15 cellular contexts compared by ENCODE assay signal in the genomic region with DNA sequence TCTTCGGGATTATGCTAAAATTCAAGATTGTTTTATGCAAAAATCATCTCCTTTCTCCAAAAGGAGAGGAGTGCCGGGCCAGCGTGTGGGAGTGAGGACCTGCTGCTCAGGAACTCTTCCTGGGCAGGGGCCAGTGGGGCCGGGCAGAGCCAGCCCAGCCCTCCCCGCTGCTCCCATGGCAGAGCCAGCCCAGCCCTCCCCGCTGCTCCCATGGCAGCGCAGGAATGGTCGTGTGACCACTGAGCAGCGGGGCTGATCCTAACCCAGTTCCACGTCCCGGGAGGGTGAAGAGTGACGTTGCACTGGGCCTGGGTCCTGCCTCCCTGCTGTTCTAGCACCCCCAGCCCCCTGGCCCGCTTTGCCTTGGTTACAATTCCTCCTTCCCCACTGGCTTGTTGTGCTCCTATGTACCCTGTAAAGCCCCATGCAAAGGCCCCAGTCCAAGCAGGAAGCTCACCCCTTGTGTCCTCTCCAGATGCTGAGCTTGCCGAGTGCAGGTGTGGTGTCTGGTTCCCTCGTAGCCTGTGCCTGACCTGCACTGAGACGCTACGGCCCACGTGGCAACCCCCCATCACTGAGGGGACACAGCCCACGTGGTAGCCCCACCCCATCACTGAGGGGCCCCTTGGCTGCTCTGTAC. TPM values are rescaled to one million over a fixed set of nuclear protein-coding genes. Genes with fewer than 3 reads are reported as not detected.
DNase-seq lines count a peak whose midpoint lies in the region; ATAC-seq, FAIRE-seq and TF ChIP-seq lines count a peak whose summit lies in the region.
"Had no signal": no experiment of that assay in that cellular context is flagged by ENCODE, and none has a peak within 500 bp of the region (broad histone marks: within the 10 kb centered on the region; RNA-seq: fewer than 3 reads in every experiment).

No MANE protein-coding gene starts in this region.

- no peaks in the 10 kb centered on the region for H4K20me1 ChIP-seq in K562 (replicated peaks; ENCODE audit: control insufficient read depth, insufficient read depth, low read length)

- no peak for TF ChIP-seq POLR2A in GM12891 (IDR thresholded peaks at IDR 0.05; ENCODE audit: low read depth, low read length)
- TF ChIP-seq POLR2A in K562 (conservative IDR thresholded peaks at IDR 0.05), result no peak

- FAIRE-seq in GM12891 (lab: Jason Lieb, UNC) (no peak), K562 (lab: Jason Lieb, UNC) (no peak)
- FAIRE-seq: bronchial epithelial cell, TTC549 had no signal

- in situ Hi-C loops in K562 (cut with MboI), result no loop called here

- H3K4me1 ChIP-seq in BE2C (peaks cover 6% of the 10 kb centered on the region), K562 (replicated peaks in 1 of 2; ENCODE audit: control insufficient read depth in 2 of 2, insufficient read depth in 2 of 2, low read length in 2 of 2) (peaks cover under 1 to 63% of the 10 kb centered on the region in 2 experiments; a peak in 3 of 5 replicates), mucosa of descending colon (ENCODE audit: low read depth) (peaks cover 36% of the 10 kb centered on the region)
- H3K4me1 ChIP-seq: SJCRH30 had no signal

- CTCF ChIA-PET in K562 (lab: Yijun Ruan, JAX; ENCODE audit: low intra/inter-chr PET ratio), result no interaction called here

- no peak for TF ChIP-seq EP300 in K562 (IDR thresholded peaks at IDR 0.05; ENCODE audit: low read length)

- peak overlapping the region in 1 of 2 experiments; percentile 3; a peak in 2 of 4 replicates for H3K9ac ChIP-seq in K562 (ENCODE audit: insufficient read depth in 1 of 2, low read depth in 2 of 2, low read length in 2 of 2)

- H3K4me3 ChIP-seq in BE2C (ENCODE audit: low read depth, low read length) (no peak overlapping the region), K562 (no peak overlapping the region), mucosa of descending colon (no peak overlapping the region)
- H3K4me3 ChIP-seq: SJCRH30 had no signal

- H3K79me2 ChIP-seq in K562 (ENCODE audit: control insufficient read depth, insufficient read depth, low read length), result no peaks in the 10 kb centered on the region

- ATAC-seq in K562 (no peak), mucosa of descending colon (peak; percentile 54), GM21723 (IDR thresholded peaks at IDR 0.05; ENCODE audit: unreplicated experiment) (no peak)

- no peak for TF ChIP-seq RAD21 in K562 (CRISPR knock-in tag; conservative IDR thresholded peaks at IDR 0.05 in 1 of 2, IDR thresholded peaks at IDR 0.05 in 1 of 2)

- no peaks in the 10 kb centered on the region for H3K9me1 ChIP-seq in K562 (ENCODE audit: control insufficient read depth, insufficient read depth, low read length)

- TF ChIP-seq CTCF in BE2C (IDR thresholded peaks at IDR 0.05; ENCODE audit: low read depth, low read length) (no peak), K562 (IDR thresholded peaks at IDR 0.05 in 2 of 3, conservative IDR thresholded peaks at IDR 0.05 in 1 of 3; ENCODE audit: insufficient read depth in 2 of 3, low read depth in 1 of 3, low read length in 3 of 3) (no peak), mucosa of descending colon (IDR thresholded peaks at IDR 0.05) (no peak)

- DNase-seq in BE2C, result peak; percentile 7
- peak; percentile 21 for DNase-seq in GM12891 (ENCODE audit: insufficient read length, low spot score)
- no peak for DNase-seq in K562 (ENCODE audit: extremely low read depth in 1 of 4, low spot score in 3 of 4)
- peak; percentile 67 to 77 (median 68) for DNase-seq in mucosa of descending colon
- no peak for DNase-seq in DMS153 treated with DMSO at 0.1 percent for 48 hours (lab: John Stamatoyannopoulos, UW; ENCODE audit: unreplicated experiment)
- no peak for DNase-seq in COR-L47 (lab: John Stamatoyannopoulos, UW)
- DNase-seq in NCI-H774 (lab: John Stamatoyannopoulos, UW), result no peak
- DNase-seq: activated naive CD8-positive, alpha-beta T cell treated with anti-CD3 and anti-CD28 coated beads for 36 hours; foreskin fibroblast had no signal

- WGBS in K562 (ENCODE audit: insufficient coverage, low coverage, missing lambda C conversion rate), result 71% methylated on average over 15 of the region's 19 CpGs

- no TSS peak for BruUV-seq in K562 (replicated peaks; lab: Mats Ljungman, UMichigan)

- intact Hi-C loops in K562 (cut with micrococcal nuclease) (no loop called here), mucosa of descending colon (cut with DNase I, micrococcal nuclease) (no loop called here)

- H3K36me3 ChIP-seq in BE2C (no peaks in the 10 kb centered on the region), K562 (ENCODE audit: control insufficient read depth, insufficient read depth, low read length) (no peaks in the 10 kb centered on the region), mucosa of descending colon (ENCODE audit: low read depth) (peaks cover 3% of the 10 kb centered on the region)
- H3K36me3 ChIP-seq: neutrophil, SJCRH30 had no signal

- H3K9me3 ChIP-seq in BE2C (no peaks in the 10 kb centered on the region; the same call in 1 of the 2 replicates), K562 (replicated peaks; ENCODE audit: control insufficient read depth, insufficient read depth, low read depth, low read length) (no peaks in the 10 kb centered on the region), mucosa of descending colon (no peaks in the 10 kb centered on the region)
- H3K9me3 ChIP-seq: neutrophil, SJCRH30 had no signal

- no peak overlapping the region for H3K4me2 ChIP-seq in K562 (ENCODE audit: insufficient read depth, low read length)

- H3K27me3 ChIP-seq in BE2C, result no peaks in the 10 kb centered on the region
- no peaks in the 10 kb centered on the region for H3K27me3 ChIP-seq in K562 (ENCODE audit: control insufficient read depth in 2 of 2, insufficient read depth in 2 of 2, low read length in 2 of 2)

- POLR2A ChIA-PET in K562 (lab: Yijun Ruan, JAX), result no interaction called here

- H2AFZ ChIP-seq in K562 (ENCODE audit: low read depth, low read length), result peak overlapping the region; percentile 67; the same call in 1 of the 2 replicates

- no peak overlapping the region for H3K27ac ChIP-seq in K562 (ENCODE audit: extremely low read depth, low read depth, low read length)
- H3K27ac ChIP-seq: neutrophil, SJCRH30 had no signal

TF ChIP-seq in GM12891, 5 proteins besides CTCF, POLR2A, EP300 and RAD21 (continues in another document):
- TF ChIP-seq POU2F2 (IDR thresholded peaks at IDR 0.05; ENCODE audit: low read depth, low read length) (no peak), PAX5 (IDR thresholded peaks at IDR 0.05; ENCODE audit: insufficient read depth, low read length, severe bottlenecking) (no peak), SPI1 (IDR thresholded peaks at IDR 0.05; ENCODE audit: low read depth, low read length) (no peak), POLR2AphosphoS5 (IDR thresholded peaks at IDR 0.05; ENCODE audit: low read depth, low read length) (no peak)

TF ChIP-seq in K562, 482 proteins besides CTCF, POLR2A, EP300 and RAD21 (continues in another document):
- no peak for TF ChIP-seq ETS2 (tag; IDR thresholded peaks at IDR 0.05; ENCODE audit: borderline replicate concordance, poor library complexity, severe bottlenecking)
- TF ChIP-seq U2AF2 (optimal IDR thresholded peaks at IDR 0.05; ENCODE audit: low read depth, low read length), result no peak
- no peak for TF ChIP-seq COPS2 (conservative IDR thresholded peaks at IDR 0.05)
- TF ChIP-seq NCOA2 (IDR thresholded peaks at IDR 0.05; ENCODE audit: partially characterized antibody in 2 of 2), result no peak

RNA-seq across cellular contexts. Expression of gene NEU4, which starts 11.4 kb away (rescaled TPM):
- 8.5 TPM for polyA plus RNA-seq in BE2C (2012; ENCODE audit: insufficient read depth, insufficient read length, low read depth)
- 0.69 TPM for polyA plus RNA-seq in GM12891 (2012; ENCODE audit: low read depth, missing spikeins)
- 1.3 TPM in 1 of 2 replicates, not detected in the other for total RNA-seq in K562 (2011; cell fraction: chromatin; rRNA removed; ENCODE audit: low replicate concordance)
- 0.50 and 0.66 TPM in 2 replicates for total RNA-seq in K562 (2011; cell fraction: nucleolus; rRNA removed)
- total RNA-seq in K562 (2011; cell fraction: nucleoplasm; rRNA removed), result 0.29 and 1.1 TPM in 2 replicates
- total RNA-seq in K562 (2014; rRNA removed), result not detected in 2 replicates
- not detected in 2 replicates for total RNA-seq in K562 (2014; rRNA removed; fragmentation: Illumina TruSeq; extraction: Trizol)
- not detected in 2 replicates for total RNA-seq in K562 (2015; rRNA removed; fragmentation: Illumina TruSeq; extraction: Trizol)
- total RNA-seq in K562 (2021), result 0.38 and 0.40 TPM in 2 replicates
- 0.12 TPM in 1 of 2 replicates, not detected in the other for polyA plus RNA-seq in K562 (2011; rRNA removed)
- 0.12 and 0.21 TPM in 2 replicates for polyA plus RNA-seq in K562 (2011; cell fraction: cytosol; rRNA removed)
- polyA plus RNA-seq in K562 (2011; cell fraction: nucleus; rRNA removed), result 0.14 and 0.65 TPM in 2 replicates
- 0.55 and 1.1 TPM in 2 replicates for polyA plus RNA-seq in K562 (2012)
- not detected in 2 replicates for polyA plus RNA-seq in K562 (2014; fragmentation: Illumina TruSeq; extraction: Trizol)
- not detected for polyA plus RNA-seq in K562 (2014; fragmentation: Nextera tagmentation; extraction: Ambion mirVana)
- 0.01 TPM in 1 of 2 replicates, not detected in the other for polyA plus RNA-seq in K562 (2014; rRNA removed)
- polyA minus RNA-seq in K562 (2011; rRNA and poly(A)+ RNA removed), result not detected in 2 replicates
- polyA minus RNA-seq in K562 (2011; cell fraction: cytosol; rRNA and poly(A)+ RNA removed), result not detected in 2 replicates
- polyA minus RNA-seq in K562 (2011; cell fraction: nucleus; rRNA and poly(A)+ RNA removed), result 0.27 TPM in 1 of 2 replicates, not detected in the other
- total RNA-seq in mucosa of descending colon, result 10 to 100 TPM; 41.4 to 72.5 (median 71.0) TPM
- total RNA-seq: bronchial epithelial cell, HT1080 had no signal

RNA-seq across cellular contexts. Expression of gene GAL3ST2, which starts 20.9 kb away (rescaled TPM):
- polyA plus RNA-seq in BE2C (2012; ENCODE audit: insufficient read depth, insufficient read length, low read depth), result 4.8 TPM
- polyA plus RNA-seq in GM12891 (2012; ENCODE audit: low read depth, missing spikeins), result 0.21 TPM
- total RNA-seq in K562 (2011; cell fraction: chromatin; rRNA removed; ENCODE audit: low replicate concordance), result 0.51 and 1.8 TPM in 2 replicates
- 1.8 and 2.2 TPM in 2 replicates for total RNA-seq in K562 (2011; cell fraction: nucleolus; rRNA removed)
- total RNA-seq in K562 (2011; cell fraction: nucleoplasm; rRNA removed), result 1.1 TPM in 1 of 2 replicates, not detected in the other
- total RNA-seq in K562 (2014; rRNA removed), result 0.61 TPM in 1 of 2 replicates, not detected in the other
- not detected in 2 replicates for total RNA-seq in K562 (2014; rRNA removed; fragmentation: Illumina TruSeq; extraction: Trizol)
- total RNA-seq in K562 (2015; rRNA removed; fragmentation: Illumina TruSeq; extraction: Trizol), result not detected in 2 replicates
- 0.31 and 0.42 TPM in 2 replicates for total RNA-seq in K562 (2021)
- 0.08 TPM in 1 of 2 replicates, not detected in the other for polyA plus RNA-seq in K562 (2011; rRNA removed)
- polyA plus RNA-seq in K562 (2011; cell fraction: cytosol; rRNA removed), result not detected in 2 replicates
- polyA plus RNA-seq in K562 (2011; cell fraction: nucleus; rRNA removed), result 0.15 and 0.43 TPM in 2 replicates
- 0.90 and 1.00 TPM in 2 replicates for polyA plus RNA-seq in K562 (2012)
- not detected in 2 replicates for polyA plus RNA-seq in K562 (2014; fragmentation: Illumina TruSeq; extraction: Trizol)
- polyA plus RNA-seq in K562 (2014; fragmentation: Nextera tagmentation; extraction: Ambion mirVana), result not detected
- polyA plus RNA-seq in K562 (2014; rRNA removed), result 0.38 TPM in 1 of 2 replicates, not detected in the other
- not detected in 2 replicates for polyA minus RNA-seq in K562 (2011; rRNA and poly(A)+ RNA removed)
- polyA minus RNA-seq in K562 (2011; cell fraction: cytosol; rRNA and poly(A)+ RNA removed), result not detected in 2 replicates
- 0.33 and 0.67 TPM in 2 replicates for polyA minus RNA-seq in K562 (2011; cell fraction: nucleus; rRNA and poly(A)+ RNA removed)
- 10 to 100 TPM; 15.1 to 46.5 (median 42.4) TPM for total RNA-seq in mucosa of descending colon
- total RNA-seq: bronchial epithelial cell, HT1080, SJCRH30 had no signal

Comparison
In these comparisons a context has a peak if more than half of its experiments do, and no peak if none do; other contexts are left out.
1. DNase-seq: peak in BE2C (single experiment), GM12891 (single experiment) and mucosa of descending colon (3 of 3); none in K562 (0 of 4), DMS153 treated with DMSO at 0.1 percent for 48 hours (single experiment), COR-L47 (single experiment) and NCI-H774 (single experiment).
2. RNA of gene NEU4, which starts 11.4 kb away (total RNA-seq): 41.4 to 72.5 TPM in mucosa of descending colon; 0.29 to 1.3 TPM in K562; every median in the first group is over 10 times any median in the second.
3. RNA of gene GAL3ST2, which starts 20.9 kb away (total RNA-seq): 15.1 to 46.5 TPM in mucosa of descending colon; 0.31 to 2.2 TPM in K562; every median in the first group is over 4 times any median in the second.